Comparison of ENCODE assay signal across 8 cellular contexts in the genomic region with DNA sequence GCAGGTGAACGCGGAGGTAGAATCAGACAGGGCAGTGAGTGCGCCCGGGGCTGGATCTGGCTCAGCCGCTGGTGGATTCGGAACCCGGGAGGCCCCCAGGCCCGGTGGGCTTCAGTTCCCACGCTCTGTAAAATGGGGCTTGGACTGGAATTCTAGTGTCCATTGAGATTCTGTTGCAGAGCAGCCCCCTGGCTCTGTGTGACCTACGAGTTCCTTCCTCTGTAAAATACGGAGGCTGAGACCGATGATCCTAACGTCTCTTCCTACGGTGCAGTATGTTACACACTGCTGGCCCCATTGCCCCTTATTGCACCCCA. TPM values are rescaled to one million over a fixed set of nuclear protein-coding genes. Genes with fewer than 3 reads are reported as not detected.
A peak's percentile ranks its signal among the peaks of the same experiment; 100 is the strongest.
DNase-seq lines count a peak whose midpoint lies in the region; ATAC-seq and TF ChIP-seq lines count a peak whose summit lies in the region.

No MANE protein-coding gene starts in this region.

- CTCF ChIA-PET in RWPE1 (lab: Yijun Ruan, JAX), result interaction anchor here (0.6 to 3.1 kb wide), 16 partner anchors 15 to 951 kb away, joined by 3 to 27 read pairs (median 5); a partner anchor contains a TSS

- DNase-seq in RWPE1 (ENCODE audit: low spot score) (peak; percentile 54), fibroblast of mammary gland (ENCODE audit: low read depth) (no peak), retinal pigment epithelial cell (ENCODE audit: low read depth) (no peak), EL (no peak), germinal center (ENCODE audit: low spot score) (no peak), occipital lobe (lab: John Stamatoyannopoulos, UW) (no peak)

- TF ChIP-seq CTCF in RWPE1 (conservative IDR thresholded peaks at IDR 0.05; ENCODE audit: low read depth), result no peak
- TF ChIP-seq CTCF in fibroblast of mammary gland (conservative IDR thresholded peaks at IDR 0.05; ENCODE audit: control insufficient read depth, insufficient read depth, low read depth, low read length), result no peak
- TF ChIP-seq CTCF in retinal pigment epithelial cell (conservative IDR thresholded peaks at IDR 0.05; ENCODE audit: low read depth, low read length), result no peak

- POLR2A ChIA-PET in RWPE1 (lab: Yijun Ruan, JAX; ENCODE audit: low non-redundant PET), result interaction anchor here (1.0 to 1.4 kb wide), 2 partner anchors 15 to 48 kb away, joined by 3 to 5 read pairs; a partner anchor contains a TSS

- peak; percentile 8 for ATAC-seq in GM21390 (IDR thresholded peaks at IDR 0.05; ENCODE audit: unreplicated experiment)
- no peak for ATAC-seq in GM21526 (IDR thresholded peaks at IDR 0.05; ENCODE audit: low FRiP score, unreplicated experiment)

- H3K4me3 ChIP-seq in fibroblast of mammary gland (ENCODE audit: control insufficient read depth, low read depth, low read length), result peak overlapping the region; percentile 87
- H3K4me3 ChIP-seq in retinal pigment epithelial cell (ENCODE audit: low read length), result peak overlapping the region; percentile 81

- peak overlapping the region; percentile 99 for H3K27ac ChIP-seq in RWPE1

RNA-seq across cellular contexts. Expression of a gene that starts 14.9 kb away (rescaled TPM):
- total RNA-seq in occipital lobe, result 2.0 TPM

RNA-seq across cellular contexts. Expression of a gene that starts 29.1 kb away (rescaled TPM):
- total RNA-seq in occipital lobe, result 49.4 TPM

RNA-seq across cellular contexts. Expression of a gene that starts 35.1 kb away (rescaled TPM):
- 3.6 TPM for total RNA-seq in occipital lobe

RNA-seq across cellular contexts. Expression of a gene that starts 51.9 kb away (rescaled TPM):
- total RNA-seq in occipital lobe, result 44.9 TPM

RNA-seq across cellular contexts. Expression of a gene that starts 55.2 kb away (rescaled TPM):
- total RNA-seq in occipital lobe, result not detected
